In genomic region chr4:68683034-68683433, GRCh38 we compare ENCODE assay signal across 22 cellular contexts. TPM values are rescaled to one million over a fixed set of nuclear protein-coding genes. Genes with fewer than 3 reads are reported as not detected.
DNase-seq lines count a peak whose midpoint lies in the region; ATAC-seq and TF ChIP-seq lines count a peak whose summit lies in the region.
"Had no signal": no experiment of that assay in that cellular context is flagged by ENCODE, and none has a peak within 500 bp of the region (broad histone marks: within the 10 kb centered on the region; RNA-seq: fewer than 3 reads in every experiment).

No MANE protein-coding gene starts in this region.

- H3K4me2 ChIP-seq in KMS-11: peak overlapping the region; percentile 58
- H3K4me2 ChIP-seq: GM23338 had no signal

- H3K4me3 ChIP-seq in KMS-11 (IDR thresholded peaks at IDR 0.05; ENCODE audit: insufficient read depth, low read depth, low read length): no peak overlapping the region
- H3K4me3 ChIP-seq: GM23338 had no signal

- DNase-seq in NCI-H510A treated with DMSO at 0.1 percent for 48 hours (lab: John Stamatoyannopoulos, UW) (peak; percentile 27), NCI-H510A (lab: John Stamatoyannopoulos, UW) (no peak), COLO668 (lab: John Stamatoyannopoulos, UW; ENCODE audit: unreplicated experiment) (peak; percentile 10), mucosa of gallbladder (ENCODE audit: low spot score) (peak; percentile 28), SK-N-DZ (ENCODE audit: low spot score) (no peak)
- DNase-seq: C1 segment of cervical spinal cord; Caco-2; CD4-positive, alpha-beta memory T cell; DMS153; DMS79 treated with DMSO at 0.1 percent for 48 hours; GF-D8; H9 had no signal

- H3K27me3 ChIP-seq in KMS-11 (ENCODE audit: insufficient read depth, low read depth): no peaks in the 10 kb centered on the region

- H3K79me2 ChIP-seq in KMS-11 (ENCODE audit: insufficient read depth, low read depth): no peaks in the 10 kb centered on the region

- H3K36me3 ChIP-seq in KMS-11 (ENCODE audit: insufficient read depth): no peaks in the 10 kb centered on the region

- ATAC-seq in HG03045 (IDR thresholded peaks at IDR 0.05; ENCODE audit: unreplicated experiment): no peak
- ATAC-seq: GM23338, HCT116 had no signal

- H3K4me1 ChIP-seq in KMS-11 (ENCODE audit: low read depth, poor library complexity, severe bottlenecking): peaks cover 35% of the 10 kb centered on the region
- H3K4me1 ChIP-seq: Caco-2 had no signal

- no peak for TF ChIP-seq CTCF in KMS-11 (conservative IDR thresholded peaks at IDR 0.05; ENCODE audit: low read depth, low read length)

- peak overlapping the region; percentile 58 for H3K27ac ChIP-seq in KMS-11

- no peaks in the 10 kb centered on the region for H4K20me1 ChIP-seq in KMS-11 (ENCODE audit: insufficient read depth)

- H3K9ac ChIP-seq in KMS-11: peak overlapping the region; percentile 59; the same call in 1 of the 2 replicates

- peak overlapping the region; percentile 67; the same call in 1 of the 2 replicates for H2AFZ ChIP-seq in KMS-11 (ENCODE audit: low read depth)
- H2AFZ ChIP-seq: GM23338 had no signal

RNA-seq across cellular contexts. Expression of gene UGT2B15, which starts 12.6 kb away (rescaled TPM):
- 826 TPM for total RNA-seq in mucosa of gallbladder
- not detected in 2 replicates for polyA plus RNA-seq in SK-N-DZ (2014; cell fraction: cytosol; rRNA removed)
- not detected in 2 replicates for polyA plus RNA-seq in SK-N-DZ (2014; cell fraction: nucleus; rRNA removed)
- total RNA-seq: A172; A673; CD4-positive, alpha-beta memory T cell; Daoy; G401; GM23338; H4; H9 had no signal
- polyA plus RNA-seq: BJ; CD4-positive, alpha-beta memory T cell; GM23338 had no signal

Comparison
In these comparisons a context has a peak if more than half of its experiments do, and no peak if none do; other contexts are left out.
1. DNase-seq: peak in NCI-H510A treated with DMSO at 0.1 percent for 48 hours (single experiment), COLO668 (single experiment) and mucosa of gallbladder (single experiment); none in NCI-H510A (single experiment) and SK-N-DZ (single experiment).